Comparison of ENCODE assay signal across 26 cellular contexts in genomic region chr21:15031790-15032357, GRCh38. TPM values are rescaled to one million over a fixed set of nuclear protein-coding genes. Genes with fewer than 3 reads are reported as not detected.
DNase-seq lines count a peak whose midpoint lies in the region; TF ChIP-seq lines count a peak whose summit lies in the region.
"Had no signal": no experiment of that assay in that cellular context is flagged by ENCODE, and none has a peak within 500 bp of the region (broad histone marks: within the 10 kb centered on the region; RNA-seq: fewer than 3 reads in every experiment).

No MANE protein-coding gene starts in this region.

- no peak overlapping the region for H2BK120ac ChIP-seq in neuronal stem cell (ENCODE audit: low read depth, low read length)

- H3K23ac ChIP-seq in neuronal stem cell (ENCODE audit: low read depth, low read length, poor library complexity) = no peak overlapping the region

- H2AFZ ChIP-seq in osteoblast (ENCODE audit: low read length) (no peak overlapping the region), neuronal stem cell (ENCODE audit: low read length) (no peak overlapping the region)

- H3K79me1 ChIP-seq in neuronal stem cell (ENCODE audit: low read depth, low read length) = peaks cover 1% of the 10 kb centered on the region

- H2BK5ac ChIP-seq in neuronal stem cell (ENCODE audit: low read length) = no peak overlapping the region

- H3K9me3 ChIP-seq in osteoblast (ENCODE audit: low read depth, low read length) = no peaks in the 10 kb centered on the region
- peaks cover 0 to 30% of the 10 kb centered on the region in 2 donors for H3K9me3 ChIP-seq in neuronal stem cell (replicated peaks in 1 of 2; ENCODE audit: control insufficient read depth in 2 of 2, insufficient read depth in 1 of 2, low read depth in 1 of 2, low read length in 2 of 2)
- H3K9me3 ChIP-seq: breast epithelium had no signal

- H3K79me2 ChIP-seq in osteoblast (ENCODE audit: insufficient read depth, low read length) = peaks cover 74% of the 10 kb centered on the region

- peaks cover 9% of the 10 kb centered on the region for H4K20me1 ChIP-seq in osteoblast (ENCODE audit: insufficient read depth, low read length)

- H3K36me3 ChIP-seq in osteoblast (ENCODE audit: insufficient read depth, low read length) (peaks cover 5% of the 10 kb centered on the region), neuronal stem cell (replicated peaks in 1 of 2; ENCODE audit: control insufficient read depth in 2 of 2, insufficient read depth in 2 of 2, low read length in 2 of 2) (peaks cover 10 to 73% of the 10 kb centered on the region in 2 donors)
- H3K36me3 ChIP-seq: breast epithelium had no signal

- no peak overlapping the region for H4K91ac ChIP-seq in neuronal stem cell (ENCODE audit: low read depth, low read length, poor library complexity)

- no peak overlapping the region for H3K9ac ChIP-seq in neuronal stem cell (ENCODE audit: low read depth, low read length, poor library complexity)

- H3K4me3 ChIP-seq in osteoblast (ENCODE audit: insufficient read depth, low read length) = no peak overlapping the region
- H3K4me3 ChIP-seq in neuronal stem cell (ENCODE audit: low read length in 2 of 2) = no peak overlapping the region
- H3K4me3 ChIP-seq: breast epithelium, SK-N-MC, skin epidermis had no signal

- H3K18ac ChIP-seq in neuronal stem cell (ENCODE audit: low read length) = no peak overlapping the region

- H3K27ac ChIP-seq in osteoblast (ENCODE audit: low read depth, low read length) = peak overlapping the region; percentile 62
- no peak overlapping the region for H3K27ac ChIP-seq in neuronal stem cell (replicated peaks; ENCODE audit: low read length)
- H3K27ac ChIP-seq: breast epithelium, epithelial cell of prostate, SK-N-MC, skin epidermis had no signal

- H3K27me3 ChIP-seq in osteoblast (ENCODE audit: insufficient read depth, low read length) (no peaks in the 10 kb centered on the region), neuronal stem cell (ENCODE audit: control insufficient read depth in 3 of 3, insufficient read depth in 3 of 3, low read depth in 1 of 3, low read length in 3 of 3) (no peaks in the 10 kb centered on the region)
- H3K27me3 ChIP-seq: breast epithelium had no signal

- H2BK15ac ChIP-seq in neuronal stem cell (ENCODE audit: low read length) = no peak overlapping the region

- H2AK5ac ChIP-seq in neuronal stem cell (ENCODE audit: low read depth, low read length) = no peak overlapping the region

- WGBS in neuronal stem cell (ENCODE audit: extremely low coverage in 2 of 2, insufficient read length in 2 of 2, insufficient replicate concordance in 1 of 2), 2 donors = no CpG with 5 or more reads among the region's 4 CpGs

- no peak overlapping the region for H2BK12ac ChIP-seq in neuronal stem cell (ENCODE audit: low read length)

- H3K4me2 ChIP-seq in osteoblast (ENCODE audit: insufficient read depth, low read length) = no peak overlapping the region
- H3K4me2 ChIP-seq in neuronal stem cell (ENCODE audit: insufficient read depth, low read length, poor library complexity, severe bottlenecking) = no peak overlapping the region

- H3K4ac ChIP-seq in neuronal stem cell (ENCODE audit: low read length) = no peak overlapping the region

- H3K4me1 ChIP-seq in osteoblast (ENCODE audit: insufficient read depth, low read length) = peaks cover 13% of the 10 kb centered on the region
- peaks cover 0 to 4% of the 10 kb centered on the region in 2 donors for H3K4me1 ChIP-seq in neuronal stem cell (ENCODE audit: control insufficient read depth in 2 of 2, insufficient read depth in 1 of 2, low read depth in 1 of 2, low read length in 2 of 2)
- H3K4me1 ChIP-seq: breast epithelium had no signal

- H3K14ac ChIP-seq in neuronal stem cell (ENCODE audit: low read length) = no peak overlapping the region

- peak; percentile 62 for DNase-seq in EH (ENCODE audit: low read depth)
- peak; percentile 65 for DNase-seq in HCEC 1CT
- peak; percentile 57 for DNase-seq in astrocyte of the hippocampus (ENCODE audit: low read depth, low spot score)
- DNase-seq in osteoblast (ENCODE audit: insufficient read length, low spot score, missing footprints) = no peak
- DNase-seq in T-helper 1 cell = no peak
- DNase-seq in neuronal stem cell (ENCODE audit: low spot score) = no peak
- DNase-seq in glomerular visceral epithelial cell (ENCODE audit: extremely low spot score) = no peak
- DNase-seq: activated CD4-positive, CD25-positive, alpha-beta regulatory T cell treated with anti-CD3 and anti-CD28 coated beads, Interleukin-2, amount 50 U/mL, for 72 hours; activated CD8-positive, alpha-beta memory T cell treated with anti-CD3 and anti-CD28 coated beads for 24 hours; activated gamma-delta T cell; C1 segment of cervical spinal cord; Calu3; DND-41; effector CD4-positive, alpha-beta T cell; glutamatergic neuron; H7; islet precursor cell; Karpas-422; left ventricle myocardium superior; MV-4-11; NCI-H524; nucleus accumbens had no signal

- no peak overlapping the region for H4K8ac ChIP-seq in neuronal stem cell (ENCODE audit: low read depth, low read length)

- TF ChIP-seq CTCF in osteoblast (IDR thresholded peaks at IDR 0.05; ENCODE audit: extremely low read depth, low read depth, low read length) = no peak

RNA-seq across cellular contexts. Expression of gene NRIP1, which starts 32.9 kb away (rescaled TPM):
- 32.1 and 32.6 TPM in 2 replicates for total RNA-seq in osteoblast
- 37.9 TPM for polyA plus RNA-seq in neuronal stem cell (2013, experiment 1 of 2)
- 39.2 TPM for polyA plus RNA-seq in neuronal stem cell (2013, experiment 2 of 2)

Comparison
In these comparisons a context has a peak if more than half of its experiments do, and no peak if none do; other contexts are left out.
1. DNase-seq: peak in EH (single experiment), HCEC 1CT (single experiment) and astrocyte of the hippocampus (single experiment); none in osteoblast (single experiment), T-helper 1 cell (0 of 5), neuronal stem cell (single experiment) and glomerular visceral epithelial cell (single experiment).